Comparison of ENCODE assay signal across 10 cellular contexts in genomic region chr7:27164381-27165088, GRCh38. TPM values are rescaled to one million over a fixed set of nuclear protein-coding genes. Genes with fewer than 3 reads are reported as not detected.
DNase-seq lines count a peak whose midpoint lies in the region; ATAC-seq, FAIRE-seq and TF ChIP-seq lines count a peak whose summit lies in the region.
"Had no signal": no experiment of that assay in that cellular context is flagged by ENCODE, and none has a peak within 500 bp of the region (broad histone marks: within the 10 kb centered on the region; RNA-seq: fewer than 3 reads in every experiment).

No MANE protein-coding gene starts in this region.

- H3K79me2 ChIP-seq in K562 (ENCODE audit: control insufficient read depth, insufficient read depth, low read length), result no peaks in the 10 kb centered on the region
- no peaks in the 10 kb centered on the region for H3K79me2 ChIP-seq in PC-9 (ENCODE audit: low read depth)

- H4K91ac ChIP-seq in mesenchymal stem cell (ENCODE audit: low read length), result peak overlapping the region; percentile 77

- no peak for TF ChIP-seq POLR2A in K562 (conservative IDR thresholded peaks at IDR 0.05)

- no peaks in the 10 kb centered on the region for H3K9me2 ChIP-seq in PC-9 (ENCODE audit: insufficient read depth)

- H4K8ac ChIP-seq in mesenchymal stem cell (ENCODE audit: low read length), result peak overlapping the region; percentile 81

- no peaks in the 10 kb centered on the region for H3K9me1 ChIP-seq in K562 (ENCODE audit: control insufficient read depth, insufficient read depth, low read length)

- no peak overlapping the region for H2AFZ ChIP-seq in K562 (ENCODE audit: low read depth, low read length)
- H2AFZ ChIP-seq in mesenchymal stem cell (ENCODE audit: low read depth, low read length), result no peak overlapping the region
- H2AFZ ChIP-seq in PC-9, result no peak overlapping the region

- H3K9me3 Mint-ChIP-seq in activated naive CD4-positive, alpha-beta T cell treated with anti-CD3 and anti-CD28 coated beads, Interleukin-2, amount 10 ng/mL, durations not matched to agents 7 days and 5 days, result no peaks in the 10 kb centered on the region

- H3K27me3 ChIP-seq in K562 (ENCODE audit: control insufficient read depth in 2 of 2, insufficient read depth in 2 of 2, low read length in 2 of 2), result peaks cover 36 to 77% of the 10 kb centered on the region in 2 experiments
- no peaks in the 10 kb centered on the region for H3K27me3 ChIP-seq in mesenchymal stem cell (ENCODE audit: control insufficient read depth in 1 of 2, insufficient read depth in 1 of 2, low read length in 2 of 2)
- H3K27me3 ChIP-seq in upper lobe of right lung, result peaks cover 94% of the 10 kb centered on the region
- H3K27me3 ChIP-seq in PC-9 (ENCODE audit: insufficient read depth, low read depth), result no peaks in the 10 kb centered on the region

- no peak overlapping the region for H2BK5ac ChIP-seq in mesenchymal stem cell (ENCODE audit: low read depth, low read length, poor library complexity, severe bottlenecking)

- intact Hi-C loops in K562 (cut with micrococcal nuclease) (loop anchor here (5.0 kb wide), 3 partner anchors 302 to 1272 kb away; partner anchors contain the start of genes SKAP2 and SNX10), upper lobe of right lung (cut with DNase I) (loop anchor here (10.0 kb wide), 2 partner anchors 1270 to 1300 kb away; no protein-coding TSS in a partner anchor), PC-9 (cut with micrococcal nuclease; ENCODE audit: unreplicated experiment) (loop anchor here (5.0 to 10.0 kb wide), 3 partner anchors 930 to 1597 kb away; no protein-coding TSS in a partner anchor)

- no peak for TF ChIP-seq EP300 in K562 (IDR thresholded peaks at IDR 0.05; ENCODE audit: low read length)

- DNase-seq in activated naive CD4-positive, alpha-beta T cell treated with anti-CD3 and anti-CD28 coated beads, Interleukin-2, amount 10 ng/mL, durations not matched to agents 7 days and 5 days, result no peak
- no peak for DNase-seq in activated naive CD4-positive, alpha-beta T cell (lab: John Stamatoyannopoulos, UW)
- peak in 1 of 4 experiments; percentile 14 for DNase-seq in K562 (ENCODE audit: extremely low read depth in 1 of 4, low spot score in 3 of 4)
- peak; percentile 65 for DNase-seq in mesenchymal stem cell
- peak; percentile 70 for DNase-seq in upper lobe of right lung
- DNase-seq in PC-9, result no peak
- DNase-seq in DMS153 treated with DMSO at 0.1 percent for 48 hours (lab: John Stamatoyannopoulos, UW; ENCODE audit: unreplicated experiment), result no peak
- DNase-seq: DND-41, midbrain had no signal

- peak overlapping the region; percentile 80 to 89 for H3K18ac ChIP-seq in mesenchymal stem cell (ENCODE audit: low read depth in 1 of 2, low read length in 2 of 2)

- H3K9me3 ChIP-seq in K562 (replicated peaks; ENCODE audit: control insufficient read depth, insufficient read depth, low read depth, low read length), result no peaks in the 10 kb centered on the region
- H3K9me3 ChIP-seq in mesenchymal stem cell (ENCODE audit: control insufficient read depth, low read length), result no peaks in the 10 kb centered on the region
- H3K9me3 ChIP-seq in upper lobe of right lung, result no peaks in the 10 kb centered on the region
- H3K9me3 ChIP-seq in PC-9 (ENCODE audit: insufficient read depth, low read depth), result no peaks in the 10 kb centered on the region

- peak overlapping the region in 1 of 2 experiments; percentile 62 for H3K14ac ChIP-seq in mesenchymal stem cell (ENCODE audit: low read length in 2 of 2)

- H3K36me3 ChIP-seq in K562 (ENCODE audit: control insufficient read depth, insufficient read depth, low read length), result no peaks in the 10 kb centered on the region
- H3K36me3 ChIP-seq in mesenchymal stem cell (ENCODE audit: control insufficient read depth in 1 of 2, insufficient read depth in 2 of 2, low read depth in 1 of 2, low read length in 2 of 2), result peaks cover 15 to 54% of the 10 kb centered on the region in 2 experiments
- H3K36me3 ChIP-seq in upper lobe of right lung, result no peaks in the 10 kb centered on the region
- no peaks in the 10 kb centered on the region for H3K36me3 ChIP-seq in PC-9 (ENCODE audit: low read depth)

- H3K79me1 ChIP-seq in mesenchymal stem cell (replicated peaks; ENCODE audit: low read length, poor library complexity, severe bottlenecking), result peaks cover 3% of the 10 kb centered on the region

- peak overlapping the region in 1 of 2 experiments; percentile 67 for H3K23ac ChIP-seq in mesenchymal stem cell (ENCODE audit: low read length in 2 of 2)

- H3K4ac ChIP-seq in mesenchymal stem cell (ENCODE audit: low read depth in 1 of 2, low read length in 2 of 2), result peak overlapping the region; percentile 48 to 84

- TF ChIP-seq CTCF in K562 (IDR thresholded peaks at IDR 0.05 in 2 of 3, conservative IDR thresholded peaks at IDR 0.05 in 1 of 3; ENCODE audit: insufficient read depth in 2 of 3, low read depth in 1 of 3, low read length in 3 of 3), result no peak
- TF ChIP-seq CTCF in upper lobe of right lung (IDR thresholded peaks at IDR 0.05), result no peak
- no peak for TF ChIP-seq CTCF in PC-9 (conservative IDR thresholded peaks at IDR 0.05)

- H3K4me1 Mint-ChIP-seq in activated naive CD4-positive, alpha-beta T cell treated with anti-CD3 and anti-CD28 coated beads, Interleukin-2, amount 10 ng/mL, durations not matched to agents 7 days and 5 days, result peaks cover 19% of the 10 kb centered on the region

- 12% methylated on average over 44 of the region's 47 CpGs for WGBS in K562 (ENCODE audit: insufficient coverage, low coverage, missing lambda C conversion rate)
- 12% methylated on average over 47 of the region's 47 CpGs for WGBS in mesenchymal stem cell

- peaks cover 28% of the 10 kb centered on the region for H3F3A ChIP-seq in PC-9 (ENCODE audit: insufficient read depth, low read depth)

- peak overlapping the region; percentile 11; the same call in 1 of the 2 replicates for H3K4me2 ChIP-seq in K562 (ENCODE audit: insufficient read depth, low read length)
- H3K4me2 ChIP-seq in mesenchymal stem cell (ENCODE audit: low read length, poor library complexity, severe bottlenecking), result no peak overlapping the region
- no peak overlapping the region for H3K4me2 ChIP-seq in PC-9

- H2AK5ac ChIP-seq in mesenchymal stem cell (ENCODE audit: low read length, severe bottlenecking), result peak overlapping the region; percentile 27

- no peak overlapping the region for H2BK15ac ChIP-seq in mesenchymal stem cell (ENCODE audit: low read depth, poor library complexity, severe bottlenecking)

- CTCF ChIA-PET in activated naive CD4-positive, alpha-beta T cell treated with anti-CD3 and anti-CD28 coated beads, Interleukin-2, amount 10 ng/mL, durations not matched to agents 7 days and 5 days (lab: Charles Lee), result no interaction called here
- CTCF ChIA-PET in K562 (lab: Yijun Ruan, JAX; ENCODE audit: low intra/inter-chr PET ratio), result no interaction called here
- CTCF ChIA-PET in PC-9 (lab: Charles Lee), result no interaction called here

- in situ Hi-C loops in K562 (cut with MboI), result loop anchor here (5.0 to 25.0 kb wide), 4 partner anchors 652 to 1277 kb away; no protein-coding TSS in a partner anchor

- H3K36me3 Mint-ChIP-seq in activated naive CD4-positive, alpha-beta T cell treated with anti-CD3 and anti-CD28 coated beads, Interleukin-2, amount 10 ng/mL, durations not matched to agents 7 days and 5 days, result no peaks in the 10 kb centered on the region

- H3K4me1 ChIP-seq in K562 (replicated peaks in 1 of 2; ENCODE audit: control insufficient read depth in 2 of 2, insufficient read depth in 2 of 2, low read length in 2 of 2) (peaks cover 0 to 26% of the 10 kb centered on the region in 2 experiments; a peak in 2 of 5 replicates), mesenchymal stem cell (ENCODE audit: control insufficient read depth, insufficient read depth, low read depth, low read length) (peaks cover 36% of the 10 kb centered on the region), upper lobe of right lung (peaks cover 30% of the 10 kb centered on the region), PC-9 (replicated peaks; ENCODE audit: insufficient read depth) (0 out of 2 replicates have a peak, but pooled peaks cover 11% of the 10 kb centered on the region)

- H4K20me1 ChIP-seq in K562 (replicated peaks; ENCODE audit: control insufficient read depth, insufficient read depth, low read length) (no peaks in the 10 kb centered on the region), PC-9 (ENCODE audit: insufficient read depth) (no peaks in the 10 kb centered on the region)

- H2BK12ac ChIP-seq in mesenchymal stem cell (ENCODE audit: low read length in 2 of 2), result peak overlapping the region in 1 of 2 experiments; percentile 51

- TF ChIP-seq RAD21 in K562 (CRISPR knock-in tag; conservative IDR thresholded peaks at IDR 0.05 in 1 of 2, IDR thresholded peaks at IDR 0.05 in 1 of 2), result no peak

- BruUV-seq in K562 (replicated peaks; lab: Mats Ljungman, UMichigan) (no TSS peak), PC-9 (replicated peaks; lab: Mats Ljungman, UMichigan) (no TSS peak)

- H3K9ac ChIP-seq in K562 (ENCODE audit: insufficient read depth in 1 of 2, low read depth in 2 of 2, low read length in 2 of 2) (no peak overlapping the region), mesenchymal stem cell (ENCODE audit: low read length) (peak overlapping the region; percentile 90)

- ATAC-seq in K562 (peak; percentile 43; the same call in 2 of the 3 replicates), upper lobe of right lung (no peak), HG03378 (IDR thresholded peaks at IDR 0.05; ENCODE audit: unreplicated experiment) (no peak)

- H3K4me3 Mint-ChIP-seq in activated naive CD4-positive, alpha-beta T cell treated with anti-CD3 and anti-CD28 coated beads, Interleukin-2, amount 10 ng/mL, durations not matched to agents 7 days and 5 days, result peak overlapping the region; percentile 41

- POLR2A ChIA-PET in K562 (lab: Yijun Ruan, JAX), result no interaction called here
- POLR2A ChIA-PET in PC-9 (lab: Charles Lee; ENCODE audit: unreplicated experiment), result no interaction called here

- FAIRE-seq in K562 (lab: Jason Lieb, UNC), result no peak

- H3K4me3 ChIP-seq in K562 (no peak overlapping the region), mesenchymal stem cell (ENCODE audit: insufficient read depth in 1 of 2, low read depth in 1 of 2, low read length in 2 of 2) (peak overlapping the region; percentile 14 to 92), upper lobe of right lung (peak overlapping the region; percentile 39), PC-9 (no peak overlapping the region)

- H2BK120ac ChIP-seq in mesenchymal stem cell (ENCODE audit: low read depth, low read length), result peak overlapping the region; percentile 87

- H3K27me3 Mint-ChIP-seq in activated naive CD4-positive, alpha-beta T cell treated with anti-CD3 and anti-CD28 coated beads, Interleukin-2, amount 10 ng/mL, durations not matched to agents 7 days and 5 days, result peaks cover 99% of the 10 kb centered on the region

- H3K27ac ChIP-seq in K562 (ENCODE audit: extremely low read depth, low read depth, low read length) (no peak overlapping the region), mesenchymal stem cell (ENCODE audit: low read length, poor library complexity, severe bottlenecking) (no peak overlapping the region), upper lobe of right lung (no peak overlapping the region), PC-9 (no peak overlapping the region)

- peak overlapping the region; percentile 69 for H3K27ac Mint-ChIP-seq in activated naive CD4-positive, alpha-beta T cell treated with anti-CD3 and anti-CD28 coated beads, Interleukin-2, amount 10 ng/mL, durations not matched to agents 7 days and 5 days

RNA-seq across cellular contexts. Expression of gene HOXA9, which starts 0.8 kb away (rescaled TPM):
- not detected in 2 replicates for total RNA-seq in K562 (2011; cell fraction: chromatin; rRNA removed; ENCODE audit: low replicate concordance)
- not detected in 2 replicates for total RNA-seq in K562 (2011; cell fraction: nucleolus; rRNA removed)
- total RNA-seq in K562 (2011; cell fraction: nucleoplasm; rRNA removed), result not detected in 2 replicates
- not detected in 2 replicates for total RNA-seq in K562 (2014; rRNA removed)
- not detected in 2 replicates for total RNA-seq in K562 (2014; rRNA removed; fragmentation: Illumina TruSeq; extraction: Trizol)
- not detected in 2 replicates for total RNA-seq in K562 (2015; rRNA removed; fragmentation: Illumina TruSeq; extraction: Trizol)
- total RNA-seq in K562 (2021), result not detected in 2 replicates
- not detected in 2 replicates for polyA plus RNA-seq in K562 (2011; rRNA removed)
- polyA plus RNA-seq in K562 (2011; cell fraction: cytosol; rRNA removed), result not detected in 2 replicates
- not detected in 2 replicates for polyA plus RNA-seq in K562 (2011; cell fraction: nucleus; rRNA removed)
- polyA plus RNA-seq in K562 (2012), result not detected in 2 replicates
- not detected in 2 replicates for polyA plus RNA-seq in K562 (2014; fragmentation: Illumina TruSeq; extraction: Trizol)
- not detected for polyA plus RNA-seq in K562 (2014; fragmentation: Nextera tagmentation; extraction: Ambion mirVana)
- not detected in 2 replicates for polyA plus RNA-seq in K562 (2014; rRNA removed)
- not detected in 2 replicates for polyA minus RNA-seq in K562 (2011; rRNA and poly(A)+ RNA removed)
- polyA minus RNA-seq in K562 (2011; cell fraction: cytosol; rRNA and poly(A)+ RNA removed), result not detected in 2 replicates
- not detected in 2 replicates for polyA minus RNA-seq in K562 (2011; cell fraction: nucleus; rRNA and poly(A)+ RNA removed)
- polyA plus RNA-seq in mesenchymal stem cell (2013, experiment 1 of 2), result 9.8 TPM
- polyA plus RNA-seq in mesenchymal stem cell (2013, experiment 2 of 2), result 9.8 TPM
- total RNA-seq in upper lobe of right lung, result 1.2 TPM
- total RNA-seq in PC-9 (2021), result 1.9 and 2.5 TPM in 2 replicates

RNA-seq across cellular contexts. Expression of gene HOXA7, which starts 8.1 kb away (rescaled TPM):
- total RNA-seq in K562 (2011; cell fraction: chromatin; rRNA removed; ENCODE audit: low replicate concordance), result not detected in 2 replicates
- total RNA-seq in K562 (2011; cell fraction: nucleolus; rRNA removed), result not detected in 2 replicates
- total RNA-seq in K562 (2011; cell fraction: nucleoplasm; rRNA removed), result not detected in 2 replicates
- not detected in 2 replicates for total RNA-seq in K562 (2014; rRNA removed)
- total RNA-seq in K562 (2014; rRNA removed; fragmentation: Illumina TruSeq; extraction: Trizol), result not detected in 2 replicates
- total RNA-seq in K562 (2015; rRNA removed; fragmentation: Illumina TruSeq; extraction: Trizol), result not detected in 2 replicates
- not detected in 2 replicates for total RNA-seq in K562 (2021)
- polyA plus RNA-seq in K562 (2011; rRNA removed), result not detected in 2 replicates
- polyA plus RNA-seq in K562 (2011; cell fraction: cytosol; rRNA removed), result not detected in 2 replicates
- not detected in 2 replicates for polyA plus RNA-seq in K562 (2011; cell fraction: nucleus; rRNA removed)
- not detected in 2 replicates for polyA plus RNA-seq in K562 (2012)
- not detected in 2 replicates for polyA plus RNA-seq in K562 (2014; fragmentation: Illumina TruSeq; extraction: Trizol)
- polyA plus RNA-seq in K562 (2014; fragmentation: Nextera tagmentation; extraction: Ambion mirVana), result not detected
- not detected in 2 replicates for polyA plus RNA-seq in K562 (2014; rRNA removed)
- polyA minus RNA-seq in K562 (2011; rRNA and poly(A)+ RNA removed), result not detected in 2 replicates
- not detected in 2 replicates for polyA minus RNA-seq in K562 (2011; cell fraction: cytosol; rRNA and poly(A)+ RNA removed)
- polyA minus RNA-seq in K562 (2011; cell fraction: nucleus; rRNA and poly(A)+ RNA removed), result not detected in 2 replicates
- polyA plus RNA-seq in mesenchymal stem cell (2013, experiment 1 of 2), result 3.1 TPM
- 3.2 TPM for polyA plus RNA-seq in mesenchymal stem cell (2013, experiment 2 of 2)
- 2.9 TPM for total RNA-seq in upper lobe of right lung
- not detected in 2 replicates for total RNA-seq in PC-9 (2021)

RNA-seq across cellular contexts. Expression of gene HOXA10, which starts 9.6 kb away (rescaled TPM):
- total RNA-seq in K562 (2011; cell fraction: chromatin; rRNA removed; ENCODE audit: low replicate concordance), result not detected in 2 replicates
- total RNA-seq in K562 (2011; cell fraction: nucleolus; rRNA removed), result not detected in 2 replicates
- total RNA-seq in K562 (2011; cell fraction: nucleoplasm; rRNA removed), result not detected in 2 replicates
- total RNA-seq in K562 (2014; rRNA removed) (not detected in 2 replicates), K562 (2014; rRNA removed; fragmentation: Illumina TruSeq; extraction: Trizol) (not detected in 2 replicates), K562 (2015; rRNA removed; fragmentation: Illumina TruSeq; extraction: Trizol) (not detected in 2 replicates), K562 (2021) (not detected in 2 replicates), upper lobe of right lung (0.38 TPM), PC-9 (2021) (not detected in 2 replicates)
- polyA plus RNA-seq in K562 (2011; rRNA removed) (not detected in 2 replicates), K562 (2014; fragmentation: Illumina TruSeq; extraction: Trizol) (not detected in 2 replicates), K562 (2014; fragmentation: Nextera tagmentation; extraction: Ambion mirVana) (not detected), K562 (2014; rRNA removed) (not detected in 2 replicates)
- not detected in 2 replicates for polyA plus RNA-seq in K562 (2011; cell fraction: cytosol; rRNA removed)
- polyA plus RNA-seq in K562 (2011; cell fraction: nucleus; rRNA removed), result not detected in 2 replicates
- polyA plus RNA-seq in K562 (2012), result not detected in 2 replicates
- not detected in 2 replicates for polyA minus RNA-seq in K562 (2011; rRNA and poly(A)+ RNA removed)
- not detected in 2 replicates for polyA minus RNA-seq in K562 (2011; cell fraction: cytosol; rRNA and poly(A)+ RNA removed)
- not detected in 2 replicates for polyA minus RNA-seq in K562 (2011; cell fraction: nucleus; rRNA and poly(A)+ RNA removed)
- polyA plus RNA-seq in mesenchymal stem cell (2013, experiment 1 of 2), result 6.9 TPM
- 7.1 TPM for polyA plus RNA-seq in mesenchymal stem cell (2013, experiment 2 of 2)

RNA-seq across cellular contexts. Expression of gene HOXA3, which starts 12.2 kb away (rescaled TPM):
- 0.35 TPM in 1 of 2 replicates, not detected in the other for total RNA-seq in K562 (2011; cell fraction: chromatin; rRNA removed; ENCODE audit: low replicate concordance)
- total RNA-seq in K562 (2011; cell fraction: nucleolus; rRNA removed), result 0.17 TPM in 1 of 2 replicates, not detected in the other
- total RNA-seq in K562 (2011; cell fraction: nucleoplasm; rRNA removed), result not detected in 2 replicates
- not detected in 2 replicates for total RNA-seq in K562 (2014; rRNA removed)
- total RNA-seq in K562 (2014; rRNA removed; fragmentation: Illumina TruSeq; extraction: Trizol), result not detected in 2 replicates
- not detected in 2 replicates for total RNA-seq in K562 (2015; rRNA removed; fragmentation: Illumina TruSeq; extraction: Trizol)
- total RNA-seq in K562 (2021), result 0.04 and 0.18 TPM in 2 replicates
- 0.13 TPM in 1 of 2 replicates, not detected in the other for polyA plus RNA-seq in K562 (2011; rRNA removed)
- 0.06 TPM in 1 of 2 replicates, not detected in the other for polyA plus RNA-seq in K562 (2011; cell fraction: cytosol; rRNA removed)
- polyA plus RNA-seq in K562 (2011; cell fraction: nucleus; rRNA removed), result 0.78 TPM in 1 of 2 replicates, not detected in the other
- polyA plus RNA-seq in K562 (2012), result 0.03 TPM in 1 of 2 replicates, not detected in the other
- not detected in 2 replicates for polyA plus RNA-seq in K562 (2014; fragmentation: Illumina TruSeq; extraction: Trizol)
- not detected for polyA plus RNA-seq in K562 (2014; fragmentation: Nextera tagmentation; extraction: Ambion mirVana)
- polyA plus RNA-seq in K562 (2014; rRNA removed), result not detected in 2 replicates
- polyA minus RNA-seq in K562 (2011; rRNA and poly(A)+ RNA removed), result not detected in 2 replicates
- polyA minus RNA-seq in K562 (2011; cell fraction: cytosol; rRNA and poly(A)+ RNA removed), result not detected in 2 replicates
- polyA minus RNA-seq in K562 (2011; cell fraction: nucleus; rRNA and poly(A)+ RNA removed), result 0.54 TPM in 1 of 2 replicates, not detected in the other
- polyA plus RNA-seq in mesenchymal stem cell (2013, experiment 1 of 2), result 0.39 TPM
- 0.51 TPM for polyA plus RNA-seq in mesenchymal stem cell (2013, experiment 2 of 2)
- total RNA-seq in upper lobe of right lung, result 8.7 TPM
- total RNA-seq in PC-9 (2021), result 50.5 and 53.1 TPM in 2 replicates

RNA-seq across cellular contexts. Expression of gene HOXA6, which starts 17.0 kb away (rescaled TPM):
- total RNA-seq in K562 (2011; cell fraction: chromatin; rRNA removed; ENCODE audit: low replicate concordance), result not detected in 2 replicates
- total RNA-seq in K562 (2011; cell fraction: nucleolus; rRNA removed), result not detected in 2 replicates
- not detected in 2 replicates for total RNA-seq in K562 (2011; cell fraction: nucleoplasm; rRNA removed)
- total RNA-seq in K562 (2014; rRNA removed), result not detected in 2 replicates
- not detected in 2 replicates for total RNA-seq in K562 (2014; rRNA removed; fragmentation: Illumina TruSeq; extraction: Trizol)
- total RNA-seq in K562 (2015; rRNA removed; fragmentation: Illumina TruSeq; extraction: Trizol), result not detected in 2 replicates
- not detected in 2 replicates for total RNA-seq in K562 (2021)
- polyA plus RNA-seq in K562 (2011; rRNA removed), result not detected in 2 replicates
- not detected in 2 replicates for polyA plus RNA-seq in K562 (2011; cell fraction: cytosol; rRNA removed)
- polyA plus RNA-seq in K562 (2011; cell fraction: nucleus; rRNA removed), result 0.13 TPM in 1 of 2 replicates, not detected in the other
- polyA plus RNA-seq in K562 (2012), result not detected in 2 replicates
- polyA plus RNA-seq in K562 (2014; fragmentation: Illumina TruSeq; extraction: Trizol), result not detected in 2 replicates
- polyA plus RNA-seq in K562 (2014; fragmentation: Nextera tagmentation; extraction: Ambion mirVana), result not detected
- polyA plus RNA-seq in K562 (2014; rRNA removed), result not detected in 2 replicates
- polyA minus RNA-seq in K562 (2011; rRNA and poly(A)+ RNA removed), result not detected in 2 replicates
- not detected in 2 replicates for polyA minus RNA-seq in K562 (2011; cell fraction: cytosol; rRNA and poly(A)+ RNA removed)
- polyA minus RNA-seq in K562 (2011; cell fraction: nucleus; rRNA and poly(A)+ RNA removed), result not detected in 2 replicates
- 0.62 TPM for polyA plus RNA-seq in mesenchymal stem cell (2013, experiment 1 of 2)
- 0.59 TPM for polyA plus RNA-seq in mesenchymal stem cell (2013, experiment 2 of 2)
- total RNA-seq in upper lobe of right lung, result 6.5 TPM
- total RNA-seq in PC-9 (2021), result 0.65 and 1.2 TPM in 2 replicates

Comparison
In these comparisons a context has a peak if more than half of its experiments do, and no peak if none do; other contexts are left out.
1. DNase-seq: peak in mesenchymal stem cell (single experiment) and upper lobe of right lung (single experiment); none in activated naive CD4-positive, alpha-beta T cell treated with anti-CD3 and anti-CD28 coated beads, Interleukin-2, amount 10 ng/mL, durations not matched to agents 7 days and 5 days (single experiment), activated naive CD4-positive, alpha-beta T cell (0 of 4), PC-9 (0 of 2) and DMS153 treated with DMSO at 0.1 percent for 48 hours (single experiment).
2. H3K4me3 ChIP-seq: peak in mesenchymal stem cell (2 of 2) and upper lobe of right lung (single experiment); none in K562 (single experiment) and PC-9 (single experiment).